Comparison of ENCODE assay signal across 8 cellular contexts in the genomic region with DNA sequence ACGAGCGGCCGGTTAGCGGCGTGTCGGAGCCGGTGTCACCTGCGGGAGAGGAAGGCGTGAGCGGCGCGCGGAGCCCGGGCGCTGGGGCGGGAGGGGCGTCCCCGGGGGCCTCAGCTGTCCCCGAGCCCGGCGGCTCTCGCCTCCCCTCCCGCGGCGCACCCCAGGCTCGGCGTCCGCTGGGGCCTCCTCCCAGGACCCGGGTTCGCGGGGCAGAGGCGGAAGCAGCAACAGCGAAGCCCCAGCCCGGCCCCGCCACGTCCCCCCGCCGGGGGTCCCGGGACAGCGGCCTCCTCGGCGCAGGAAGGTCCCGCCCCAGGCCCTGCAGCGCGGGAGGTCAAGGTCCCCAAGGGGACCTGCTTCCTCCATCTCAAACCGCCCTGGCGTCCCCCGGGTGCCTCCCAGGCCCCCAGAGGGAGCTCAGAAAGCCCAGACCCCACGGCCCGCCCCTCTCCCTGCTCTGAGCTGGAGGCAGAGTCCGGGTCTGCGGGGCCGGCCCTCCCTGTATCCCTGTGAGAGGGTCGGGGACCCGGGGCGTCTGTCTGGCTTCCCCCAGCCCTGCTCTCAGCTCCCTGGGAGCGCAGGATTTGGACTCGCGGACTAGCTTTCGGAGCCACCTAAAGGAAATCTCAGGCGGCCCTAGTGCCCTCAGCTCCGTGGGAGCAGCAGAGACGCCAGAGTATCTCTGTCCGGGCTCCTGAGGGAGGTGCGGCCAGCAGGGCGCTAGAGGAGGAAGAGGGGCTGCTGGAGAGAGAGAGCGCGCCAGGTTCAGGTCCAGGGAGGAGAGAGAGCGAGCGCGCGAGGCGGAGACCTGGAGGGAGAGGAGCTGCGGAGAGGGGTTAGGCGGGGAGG.
DNase-seq lines count a peak whose midpoint lies in the region; ATAC-seq and TF ChIP-seq lines count a peak whose summit lies in the region.

No MANE protein-coding gene starts in this region.

- H3K27me3 Mint-ChIP-seq in activated T-cell treated with anti-CD3 and anti-CD28 coated beads, Interleukin-2, amount 50 U/mL, for 24 hours, result peaks cover 14% of the 10 kb centered on the region
- peaks cover 43% of the 10 kb centered on the region for H3K27me3 Mint-ChIP-seq in nephron (ENCODE audit: low read depth)

- peak overlapping the region; percentile 75 for H3K27ac Mint-ChIP-seq in activated T-cell treated with anti-CD3 and anti-CD28 coated beads, Interleukin-2, amount 50 U/mL, for 24 hours
- peak overlapping the region in 1 of 3 experiments; percentile 44 for H3K27ac Mint-ChIP-seq in nephron

- H3K36me3 Mint-ChIP-seq in activated T-cell treated with anti-CD3 and anti-CD28 coated beads, Interleukin-2, amount 50 U/mL, for 24 hours (ENCODE audit: low read depth), result peaks cover 38% of the 10 kb centered on the region
- no peaks in the 10 kb centered on the region for H3K36me3 Mint-ChIP-seq in nephron (ENCODE audit: low read depth)

- no peaks in the 10 kb centered on the region for H3K9me3 Mint-ChIP-seq in activated T-cell treated with anti-CD3 and anti-CD28 coated beads, Interleukin-2, amount 50 U/mL, for 24 hours
- H3K9me3 Mint-ChIP-seq in nephron, result no peaks in the 10 kb centered on the region

- peak overlapping the region; percentile 86 for H3K4me3 Mint-ChIP-seq in activated T-cell treated with anti-CD3 and anti-CD28 coated beads, Interleukin-2, amount 50 U/mL, for 24 hours
- peak overlapping the region; percentile 86 to 90 (median 89) for H3K4me3 Mint-ChIP-seq in nephron

- DNase-seq in activated gamma-delta T cell (lab: John Stamatoyannopoulos, UW) (peak; percentile 33), activated gamma-delta T cell treated with Interleukin-2 at 50 U/mL for 16 hours (no peak), NCI-H146 (lab: John Stamatoyannopoulos, UW) (peak; percentile 67), fibroblast of peridontal ligament (ENCODE audit: extremely low read depth) (peak; percentile 27), HuH-7 (ENCODE audit: low spot score) (no peak)
- peak; percentile 70 for DNase-seq in activated T-cell treated with anti-CD3 and anti-CD28 coated beads, Interleukin-2, amount 50 U/mL, for 24 hours

- TF ChIP-seq CTCF in nephron (IDR thresholded peaks at IDR 0.05; ENCODE audit: unreplicated experiment in 3 of 3), result no peak

- ATAC-seq in HG02852 (IDR thresholded peaks at IDR 0.05; ENCODE audit: unreplicated experiment), result peak; percentile 33

- H3K4me1 Mint-ChIP-seq in activated T-cell treated with anti-CD3 and anti-CD28 coated beads, Interleukin-2, amount 50 U/mL, for 24 hours (ENCODE audit: low read depth), result peaks cover 30% of the 10 kb centered on the region
- peaks cover 7% of the 10 kb centered on the region for H3K4me1 Mint-ChIP-seq in nephron

Comparison
In these comparisons a context has a peak if more than half of its experiments do, and no peak if none do; other contexts are left out.
1. DNase-seq: peak in activated gamma-delta T cell (single experiment), NCI-H146 (single experiment), activated T-cell treated with anti-CD3 and anti-CD28 coated beads, Interleukin-2, amount 50 U/mL, for 24 hours (single experiment) and fibroblast of peridontal ligament (single experiment); none in activated gamma-delta T cell treated with Interleukin-2 at 50 U/mL for 16 hours (single experiment) and HuH-7 (single experiment).